29 cellular contexts compared by ENCODE assay signal in the genomic region with DNA sequence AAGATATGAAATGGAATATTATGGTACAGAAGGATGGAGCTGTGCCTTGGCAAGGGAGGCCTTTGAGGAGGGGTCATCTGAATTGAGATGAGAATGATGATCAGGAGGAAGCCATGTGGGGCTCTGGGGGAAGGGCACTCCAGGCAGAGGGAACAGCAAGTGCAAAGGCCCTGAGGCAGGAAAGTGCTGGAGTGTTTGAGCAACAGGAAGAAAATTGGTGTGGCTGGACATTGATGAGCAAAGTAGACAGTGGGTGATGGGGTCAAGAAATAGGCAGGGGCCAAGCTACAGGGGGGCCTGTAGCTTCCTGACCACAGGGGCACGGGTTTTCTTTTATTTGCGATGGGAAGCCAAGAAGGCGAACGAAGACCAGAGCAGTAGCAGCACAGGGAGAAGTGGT. TPM values are rescaled to one million over a fixed set of nuclear protein-coding genes. Genes with fewer than 3 reads are reported as not detected.
"Had no signal": no experiment of that assay in that cellular context is flagged by ENCODE, and none has a peak within 500 bp of the region (broad histone marks: within the 10 kb centered on the region; RNA-seq: fewer than 3 reads in every experiment).

No MANE protein-coding gene starts in this region.

- H3K9me3 Mint-ChIP-seq: activated T-helper 1 cell treated with anti-CD3 and anti-CD28 coated beads, Interleukin-12 subunit alpha, Interleukin-12 subunit beta, Interleukin-2, Interleukin-4 antibody, amounts not matched to agents 30 ng/mL and 10 ng/mL and 1 ng/mL, durations not matched to agents 14 hours and 24 hours and 36 hours; natural killer cell treated with Interleukin-12 subunit alpha and Interleukin-12 subunit beta and Interleukin-15 and Interleukin-18, amount 100 ng/mL, for 72 hours; stimulated activated effector memory CD8-positive, alpha-beta T cell treated with anti-CD3 and anti-CD28 coated beads, Interleukin-12 subunit alpha, Interleukin-12 subunit beta, amount 100 ng/mL, for 72 hours; T-helper 2 cell treated with Interferon-gamma antibody and Interleukin-4, amounts not matched to agents 5 μg/mL and 100 μg/mL, for 36 hours had no signal

- H3K27ac Mint-ChIP-seq: activated CD8-positive, alpha-beta T cell treated with anti-CD3 and anti-CD28 coated beads, Interleukin-2, amount 10 ng/mL, durations not matched to agents 7 days and 5 days; activated T-helper 1 cell treated with anti-CD3 and anti-CD28 coated beads, Interleukin-12 subunit alpha, Interleukin-12 subunit beta, Interleukin-2, Interleukin-4 antibody, amounts not matched to agents 30 ng/mL and 10 ng/mL and 1 ng/mL, durations not matched to agents 14 hours and 24 hours and 36 hours; stimulated activated effector memory CD8-positive, alpha-beta T cell treated with anti-CD3 and anti-CD28 coated beads, Interleukin-12 subunit alpha, Interleukin-12 subunit beta, amount 100 ng/mL, for 72 hours; T-helper 2 cell treated with Interferon-gamma antibody and Interleukin-4, amounts not matched to agents 5 μg/mL and 100 μg/mL, for 36 hours had no signal

- H3K36me3 ChIP-seq: left lung, neutrophil, pancreas, right atrium auricular region, upper lobe of left lung had no signal

- DNase-seq: activated CD4-positive, alpha-beta T cell treated with anti-CD3 and anti-CD28 coated beads for 1 hour; activated CD4-positive, alpha-beta T cell treated with anti-CD3 and anti-CD28 coated beads, Interleukin-2, amount 50 U/mL, for 1 hour; activated CD8-positive, alpha-beta T cell treated with anti-CD3 and anti-CD28 coated beads, Interleukin-2, amount 10 ng/mL, durations not matched to agents 7 days and 5 days; activated naive CD4-positive, alpha-beta T cell; body of pancreas; central memory CD4-positive, alpha-beta T cell; effector memory CD4-positive, alpha-beta T cell; foreskin melanocyte; immature natural killer cell; kidney glomerular epithelial cell; left lung; pancreas; psoas muscle; SK-N-SH; stimulated activated CD4-positive, alpha-beta T cell treated with anti-CD3 and anti-CD28 coated beads, Interleukin-1b, Interleukin-23, amount 100 ng/mL, for 48 hours; testis; upper lobe of left lung had no signal

- H3K4me3 Mint-ChIP-seq: activated CD8-positive, alpha-beta T cell treated with anti-CD3 and anti-CD28 coated beads, Interleukin-2, amount 10 ng/mL, durations not matched to agents 7 days and 5 days; activated T-helper 1 cell treated with anti-CD3 and anti-CD28 coated beads, Interleukin-12 subunit alpha, Interleukin-12 subunit beta, Interleukin-2, Interleukin-4 antibody, amounts not matched to agents 30 ng/mL and 10 ng/mL and 1 ng/mL, durations not matched to agents 14 hours and 24 hours and 36 hours; immature natural killer cell; natural killer cell treated with Interleukin-12 subunit alpha and Interleukin-12 subunit beta and Interleukin-15 and Interleukin-18, amount 100 ng/mL, for 72 hours; stimulated activated effector memory CD8-positive, alpha-beta T cell treated with anti-CD3 and anti-CD28 coated beads, Interleukin-12 subunit alpha, Interleukin-12 subunit beta, amount 100 ng/mL, for 72 hours; T-helper 2 cell treated with Interferon-gamma antibody and Interleukin-4, amounts not matched to agents 5 μg/mL and 100 μg/mL, for 36 hours had no signal

- H3K27me3 Mint-ChIP-seq: natural killer cell treated with Interleukin-12 subunit alpha and Interleukin-12 subunit beta and Interleukin-15 and Interleukin-18, amount 100 ng/mL, for 72 hours had no signal

- ATAC-seq: activated CD8-positive, alpha-beta T cell treated with anti-CD3 and anti-CD28 coated beads, Interleukin-2, amount 10 ng/mL, durations not matched to agents 7 days and 5 days; body of pancreas; esophagus mucosa; left lung; natural killer cell treated with Interleukin-12 subunit alpha and Interleukin-12 subunit beta and Interleukin-15 and Interleukin-18, amount 100 ng/mL, for 72 hours; pancreas; psoas muscle; stimulated activated effector memory CD8-positive, alpha-beta T cell treated with anti-CD3 and anti-CD28 coated beads, Interleukin-12 subunit alpha, Interleukin-12 subunit beta, amount 100 ng/mL, for 72 hours had no signal

- H3K27me3 ChIP-seq: body of pancreas, hepatocyte, left lung, neutrophil, pancreas, right atrium auricular region, testis, upper lobe of left lung had no signal

- H3K27ac ChIP-seq: left lung, neutrophil, psoas muscle, right atrium auricular region, testis had no signal

- H3K4me1 ChIP-seq: psoas muscle had no signal

- H3K9ac ChIP-seq: SK-N-SH had no signal

- H3K4me3 ChIP-seq: body of pancreas, hepatocyte, left lung, pancreas, psoas muscle, right atrium auricular region, testis, upper lobe of left lung had no signal

- H3K36me3 Mint-ChIP-seq: immature natural killer cell; natural killer cell treated with Interleukin-12 subunit alpha and Interleukin-12 subunit beta and Interleukin-15 and Interleukin-18, amount 100 ng/mL, for 72 hours; stimulated activated effector memory CD8-positive, alpha-beta T cell treated with anti-CD3 and anti-CD28 coated beads, Interleukin-12 subunit alpha, Interleukin-12 subunit beta, amount 100 ng/mL, for 72 hours had no signal

- H3K9me3 ChIP-seq: body of pancreas, left lung, neutrophil, pancreas, psoas muscle, right atrium auricular region, SK-N-SH, testis, upper lobe of left lung had no signal

RNA-seq across cellular contexts. Expression of a gene that starts 3.3 kb away (rescaled TPM):
- total RNA-seq: activated CD8-positive, alpha-beta T cell treated with anti-CD3 and anti-CD28 coated beads, Interleukin-2, amount 10 ng/mL, durations not matched to agents 7 days and 5 days; activated T-helper 1 cell treated with anti-CD3 and anti-CD28 coated beads, Interleukin-12 subunit alpha, Interleukin-12 subunit beta, Interleukin-2, Interleukin-4 antibody, amounts not matched to agents 30 ng/mL and 10 ng/mL and 1 ng/mL, durations not matched to agents 14 hours and 24 hours and 36 hours; body of pancreas; dermis microvascular lymphatic vessel endothelial cell; endothelial cell of umbilical vein; esophagus mucosa; hepatocyte; lung microvascular endothelial cell; pancreas; psoas muscle; right atrium auricular region; skeletal muscle tissue had no signal
- polyA plus RNA-seq: endothelial cell of umbilical vein, hepatocyte, SK-N-SH had no signal

RNA-seq across cellular contexts. Expression of a gene that starts 56.1 kb away (rescaled TPM):
- polyA plus RNA-seq: SK-N-SH had no signal
